Comparison of ENCODE assay signal across 8 cellular contexts in the genomic region with DNA sequence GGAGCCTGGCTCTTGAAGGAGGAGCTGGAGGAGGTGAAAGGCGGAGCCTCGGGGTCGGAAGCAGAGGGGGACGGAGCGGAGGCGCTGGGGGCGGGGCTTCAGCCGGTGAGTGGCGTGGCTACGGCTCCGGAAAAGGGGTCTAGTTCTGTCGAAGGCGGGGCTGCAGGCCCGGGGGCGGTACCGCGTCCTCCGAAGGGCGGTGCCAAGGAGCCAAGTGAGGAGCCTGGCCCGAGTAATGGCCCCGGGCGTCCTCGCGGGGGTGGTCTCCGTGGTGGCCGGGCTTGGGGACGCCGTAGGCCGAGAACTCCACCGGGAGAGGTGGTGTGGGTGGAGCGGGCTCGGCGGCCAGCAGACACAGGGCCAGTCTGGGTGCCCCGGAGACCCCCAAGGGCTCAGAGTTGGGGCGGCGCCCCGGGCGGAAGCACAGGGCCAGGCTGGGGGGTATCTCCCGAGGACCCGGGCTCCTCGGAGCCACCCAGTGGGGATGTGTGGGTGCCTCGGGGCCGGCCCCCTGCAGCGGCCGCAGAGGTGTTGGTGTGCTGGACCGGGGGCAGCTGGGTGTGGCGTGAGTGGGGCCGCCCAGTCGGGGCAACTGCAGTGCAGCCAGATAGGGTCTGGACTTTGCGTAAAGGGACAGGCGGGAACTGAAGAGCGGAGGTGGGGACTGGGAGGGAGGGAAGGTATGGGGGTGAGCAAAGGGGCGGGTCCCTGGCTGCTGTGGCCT. TPM values are rescaled to one million over a fixed set of nuclear protein-coding genes. Genes with fewer than 3 reads are reported as not detected.
DNase-seq lines count a peak whose midpoint lies in the region; ATAC-seq, FAIRE-seq and TF ChIP-seq lines count a peak whose summit lies in the region.

No MANE protein-coding gene starts in this region.

- TF ChIP-seq CTCF in HFF-Myc (IDR thresholded peaks at IDR 0.05; ENCODE audit: low read depth, low read length, missing control alignments) (no peak), NB4 (IDR thresholded peaks at IDR 0.05; ENCODE audit: low read depth, low read length) (no peak), pancreas (IDR thresholded peaks at IDR 0.05) (no peak), thyroid gland (IDR thresholded peaks at IDR 0.05) (no peak)

- H3K27me3 ChIP-seq in pancreas, result no peaks in the 10 kb centered on the region
- H3K27me3 ChIP-seq in thyroid gland, result no peaks in the 10 kb centered on the region

- peak overlapping the region; percentile 80 for H3K4me3 ChIP-seq in HFF-Myc (replicated peaks; ENCODE audit: low read depth, low read length)
- H3K4me3 ChIP-seq in NB4 (ENCODE audit: low read depth, low read length), result peak overlapping the region; percentile 71
- H3K4me3 ChIP-seq in pancreas, result peak overlapping the region; percentile 78 to 91 (median 80)
- peak overlapping the region; percentile 28 to 95 (median 63) for H3K4me3 ChIP-seq in thyroid gland (replicated peaks in 1 of 3)

- peak; percentile 4 for ATAC-seq in Right ventricle myocardium inferior
- ATAC-seq in pancreas, result peak in 3 of 4 donors; percentile 0 to 74 (median 2)

- H3K36me3 ChIP-seq in pancreas (no peaks in the 10 kb centered on the region), thyroid gland (peaks cover 10 to 12% of the 10 kb centered on the region in 2 donors)

- intact Hi-C loops in Right ventricle myocardium inferior (cut with DNase I), result loop anchor here (2.0 kb wide), 1 partner anchor 63 kb away; the partner anchor contains the start of gene ESRRA
- intact Hi-C loops in pancreas (cut with DNase I), result no loop called here
- intact Hi-C loops in thyroid gland (cut with DNase I), result no loop called here

- H3K4me1 ChIP-seq in pancreas, result peaks cover 29 to 48% (median 44%) of the 10 kb centered on the region in 3 donors
- peaks cover 31 to 36% of the 10 kb centered on the region in 2 donors for H3K4me1 ChIP-seq in thyroid gland

- H3K9me3 ChIP-seq in pancreas (no peaks in the 10 kb centered on the region), thyroid gland (no peaks in the 10 kb centered on the region)

- peak overlapping the region; percentile 97 to 100 (median 98) for H3K27ac ChIP-seq in pancreas
- H3K27ac ChIP-seq in thyroid gland, result peak overlapping the region; percentile 95 to 99 (median 98)

- peak; percentile 79 for TF ChIP-seq POLR2A in NB4 (IDR thresholded peaks at IDR 0.05; ENCODE audit: extremely low read depth, insufficient read length)
- peak in 1 of 2 donors; percentile 7 for TF ChIP-seq POLR2A in thyroid gland (IDR thresholded peaks at IDR 0.05)

- 0% methylated on average over 50 to 53 of the region's 53 CpGs for WGBS in pancreas, 2 donors
- 0 to 1% methylated on average over 24 to 34 of the region's 53 CpGs for WGBS in thyroid gland, 2 donors

- DNase-seq in GM04503 (ENCODE audit: low read depth), result peak; percentile 88
- DNase-seq in HFF-Myc (ENCODE audit: extremely low read depth, low read depth), result peak; percentile 96
- peak; percentile 99 for DNase-seq in NB4 (ENCODE audit: low read depth)
- DNase-seq in SK-N-DZ (ENCODE audit: low spot score), result peak; percentile 98
- DNase-seq in activated naive CD4-positive, alpha-beta T cell treated with anti-CD3 and anti-CD28 coated beads, Interleukin-2, amount 50 U/mL, for 16 hours, result peak; percentile 99
- peak; percentile 99 for DNase-seq in Right ventricle myocardium inferior (ENCODE audit: missing footprints)
- DNase-seq in pancreas, result peak; percentile 100
- DNase-seq in thyroid gland, result peak; percentile 99 to 100

- no peak for FAIRE-seq in pancreas (lab: Jason Lieb, UNC)

RNA-seq across cellular contexts. Expression of gene FKBP2, which starts 0.7 kb away (rescaled TPM):
- 24.6 and 56.9 TPM in 2 replicates for polyA plus RNA-seq in SK-N-DZ (2014; cell fraction: cytosol; rRNA removed)
- polyA plus RNA-seq in SK-N-DZ (2014; cell fraction: nucleus; rRNA removed), result 27.8 and 42.6 TPM in 2 replicates
- total RNA-seq in Right ventricle myocardium inferior (50.6 TPM), pancreas (10 to 100 TPM; 37.8 to 64.1 (median 45.6) TPM), thyroid gland (100 to 1,000 TPM; 107 to 271 (median 196) TPM)
- 100 to 1,000 TPM; 307 to 344 TPM for polyA plus RNA-seq in pancreas

RNA-seq across cellular contexts. Expression of gene PPP1R14B, which starts 5.2 kb away (rescaled TPM):
- polyA plus RNA-seq in SK-N-DZ (2014; cell fraction: cytosol; rRNA removed), result 338 and 347 TPM in 2 replicates
- 276 and 390 TPM in 2 replicates for polyA plus RNA-seq in SK-N-DZ (2014; cell fraction: nucleus; rRNA removed)
- total RNA-seq in Right ventricle myocardium inferior, result 129 TPM
- total RNA-seq in pancreas, result 100 to 1,000 TPM; 106 to 177 (median 119) TPM
- polyA plus RNA-seq in pancreas, result 100 to 1,000 TPM in 1 of 2 donors, 10 to 100 TPM in 1; 81.6 to 180 TPM
- 100 to 1,000 TPM in 1 of 4 donors, 10 to 100 TPM in 3; 34.2 to 103 (median 83.8) TPM for total RNA-seq in thyroid gland

RNA-seq across cellular contexts. Expression of gene VEGFB, which starts 7.2 kb away (rescaled TPM):
- 25.6 and 51.1 TPM in 2 replicates for polyA plus RNA-seq in SK-N-DZ (2014; cell fraction: cytosol; rRNA removed)
- polyA plus RNA-seq in SK-N-DZ (2014; cell fraction: nucleus; rRNA removed), result 46.0 and 61.0 TPM in 2 replicates
- total RNA-seq in Right ventricle myocardium inferior, result 272 TPM
- total RNA-seq in pancreas, result 10 to 100 TPM; 54.1 to 87.1 (median 62.2) TPM
- polyA plus RNA-seq in pancreas, result 100 to 1,000 TPM in 1 of 2 donors, 10 to 100 TPM in 1; 61.2 to 115 TPM
- 100 to 1,000 TPM in 1 of 4 donors, 10 to 100 TPM in 3; 52.9 to 101 (median 75.7) TPM for total RNA-seq in thyroid gland

RNA-seq across cellular contexts. Expression of gene PLCB3, which starts 9.7 kb away (rescaled TPM):
- 22.7 and 25.9 TPM in 2 replicates for polyA plus RNA-seq in SK-N-DZ (2014; cell fraction: cytosol; rRNA removed)
- polyA plus RNA-seq in SK-N-DZ (2014; cell fraction: nucleus; rRNA removed), result 42.9 and 51.1 TPM in 2 replicates
- total RNA-seq in Right ventricle myocardium inferior (10.9 TPM), pancreas (10 to 100 TPM in 1 of 6 donors, 1 to 10 TPM in 5; 5.7 to 13.1 (median 6.9) TPM), thyroid gland (10 to 100 TPM; 18.8 to 39.2 (median 23.5) TPM)
- 10 to 100 TPM in 1 of 2 donors, 1 to 10 TPM in 1; 6.5 to 11.8 TPM for polyA plus RNA-seq in pancreas

RNA-seq across cellular contexts. Expression of gene DNAJC4, which starts 11.2 kb away (rescaled TPM):
- polyA plus RNA-seq in SK-N-DZ (2014; cell fraction: cytosol; rRNA removed), result 5.3 and 6.5 TPM in 2 replicates
- 18.0 and 22.5 TPM in 2 replicates for polyA plus RNA-seq in SK-N-DZ (2014; cell fraction: nucleus; rRNA removed)
- 53.5 TPM for total RNA-seq in Right ventricle myocardium inferior
- total RNA-seq in pancreas, result 10 to 100 TPM; 28.1 to 39.1 (median 33.0) TPM
- polyA plus RNA-seq in pancreas, result 100 to 1,000 TPM in 1 of 2 donors, 10 to 100 TPM in 1; 92.9 to 125 TPM
- 10 to 100 TPM; 10.9 to 48.6 (median 21.9) TPM for total RNA-seq in thyroid gland

Comparison
In these comparisons a context has a peak if more than half of its experiments do, and no peak if none do; other contexts are left out.
1. Peak in every context shown above with its lines: DNase-seq, ATAC-seq, H3K4me3 ChIP-seq and H3K27ac ChIP-seq.